8 cellular contexts compared by ENCODE assay signal in genomic region chr1:202349263-202349928, GRCh38. TPM values are rescaled to one million over a fixed set of nuclear protein-coding genes. Genes with fewer than 3 reads are reported as not detected.
DNase-seq lines count a peak whose midpoint lies in the region; ATAC-seq and TF ChIP-seq lines count a peak whose summit lies in the region.

No MANE protein-coding gene starts in this region.

- no peaks in the 10 kb centered on the region for H3K9me3 Mint-ChIP-seq in CD14-positive monocyte

- H3K4me1 Mint-ChIP-seq in CD14-positive monocyte = peaks cover 41% of the 10 kb centered on the region

- no peaks in the 10 kb centered on the region for H4K20me1 ChIP-seq in HCT116 (ENCODE audit: insufficient read depth)

- DNase-seq in CD14-positive monocyte (ENCODE audit: low spot score) = no peak
- DNase-seq in HCT116 (ENCODE audit: low read depth, low spot score) = no peak
- no peak for DNase-seq in Panc1 (ENCODE audit: low read depth, low spot score)
- DNase-seq in cerebellar cortex (ENCODE audit: low spot score) = peak; percentile 52
- peak; percentile 76 for DNase-seq in left kidney (ENCODE audit: low read depth, low spot score)
- no peak for DNase-seq in NCI-H226

- H3K79me2 ChIP-seq in HCT116 (ENCODE audit: insufficient read depth, low read length) = peaks cover 14% of the 10 kb centered on the region

- no peaks in the 10 kb centered on the region for H3K9me3 ChIP-seq in HCT116 (ENCODE audit: control insufficient read depth in 1 of 2, insufficient read depth in 1 of 2, low read depth in 1 of 2, low read length in 2 of 2)
- H3K9me3 ChIP-seq in Panc1 (ENCODE audit: control insufficient read depth, insufficient read depth, low read depth, low read length) = no peaks in the 10 kb centered on the region
- H3K9me3 ChIP-seq in stomach smooth muscle (ENCODE audit: control insufficient read depth in 2 of 2, low read length in 2 of 2) = no peaks in the 10 kb centered on the region

- H3K27me3 ChIP-seq in HCT116 (ENCODE audit: insufficient read depth, low read length) (no peaks in the 10 kb centered on the region), Panc1 (ENCODE audit: control insufficient read depth, insufficient read depth, low read length) (no peaks in the 10 kb centered on the region), stomach smooth muscle (ENCODE audit: control insufficient read depth in 1 of 2, insufficient read depth in 2 of 2, low read length in 2 of 2) (no peaks in the 10 kb centered on the region)

- TF ChIP-seq POLR2A in HCT116 (IDR thresholded peaks at IDR 0.05; ENCODE audit: borderline replicate concordance, extremely low read depth, insufficient read depth, insufficient read length) = no peak

- H3K4me3 ChIP-seq in HCT116 (replicated peaks in 1 of 2; ENCODE audit: low read depth in 1 of 2, low read length in 2 of 2) (peak overlapping the region; percentile 63 to 81), Panc1 (ENCODE audit: low read depth in 2 of 2, low read length in 2 of 2) (peak overlapping the region; percentile 83 to 92), stomach smooth muscle (ENCODE audit: low read length in 2 of 2) (peak overlapping the region; percentile 90 to 99)

- intact Hi-C loops in CD14-positive monocyte (cut with micrococcal nuclease) = loop anchor here in 1 of 2 donors (10.0 kb wide), 1 partner anchor 535 kb away; the partner anchor contains the start of gene RABIF
- intact Hi-C loops in HCT116 (cut with micrococcal nuclease) = loop anchor here (10.0 kb wide), 1 partner anchor 105 kb away; no protein-coding TSS in a partner anchor
- intact Hi-C loops in Panc1 (cut with micrococcal nuclease; ENCODE audit: unreplicated experiment) = no loop called here

- BruUV-seq in HCT116 (replicated peaks; lab: Mats Ljungman, UMichigan) = no TSS peak
- no TSS peak for BruUV-seq in Panc1 (replicated peaks; lab: Mats Ljungman, UMichigan)

- no peak overlapping the region for H2AFZ ChIP-seq in HCT116 (ENCODE audit: low read depth, low read length, poor library complexity, severe bottlenecking)

- peak overlapping the region; percentile 94 to 97 for H3K4me3 Mint-ChIP-seq in CD14-positive monocyte

- no peaks in the 10 kb centered on the region for H3K9me2 ChIP-seq in HCT116 (ENCODE audit: insufficient read depth)

- RAD21 ChIA-PET in HCT116 (lab: Charles Lee; ENCODE audit: low non-redundant PET in 1 of 2, low total read pairs in 2 of 2, uncharacterized antibody in 2 of 2, unreplicated experiment in 2 of 2) = no interaction called here

- H3K27ac Mint-ChIP-seq in CD14-positive monocyte = peak overlapping the region; percentile 60 to 97 (median 94)

- in situ Hi-C loops in Panc1 (cut with HindIII; ENCODE audit: low pct_unique_long_range_greater_than_20kb, low sequenced_read_pairs) = no loop called here

- H3K27ac ChIP-seq in HCT116 (ENCODE audit: low read depth, low read length) = no peak overlapping the region; the same call in 1 of the 2 replicates
- H3K27ac ChIP-seq in Panc1 (ENCODE audit: low read length) = peak overlapping the region; percentile 80
- H3K27ac ChIP-seq in stomach smooth muscle (ENCODE audit: low read length) = peak overlapping the region; percentile 76

- POLR2A ChIA-PET in HCT116 (lab: Charles Lee) = interaction anchor here (1.5 kb wide), 1 partner anchor 7 kb away, joined by 4 read pairs; the partner anchor contains the start of gene UBE2T
- POLR2A ChIA-PET in Panc1 (lab: Charles Lee) = interaction anchor here (0.6 kb wide), 1 partner anchor 134 kb away, joined by 14 read pairs; no protein-coding TSS in a partner anchor

- ATAC-seq in HCT116 (no peak; the same call in 1 of the 2 replicates), Panc1 (no peak), GM19397 (IDR thresholded peaks at IDR 0.05; ENCODE audit: unreplicated experiment) (no peak)

- H3K4me2 ChIP-seq in HCT116 (ENCODE audit: low read length) = peak overlapping the region; percentile 84

- CTCF ChIA-PET in HCT116 (lab: Charles Lee) = no interaction called here
- CTCF ChIA-PET in Panc1 (lab: Charles Lee) = no interaction called here

- peaks cover 0 to 4% of the 10 kb centered on the region in 2 donors for H3K36me3 Mint-ChIP-seq in CD14-positive monocyte

- peaks cover 0 to 3% (median 1%) of the 10 kb centered on the region in 3 donors for H3K27me3 Mint-ChIP-seq in CD14-positive monocyte (ENCODE audit: low read depth in 3 of 3)

- H3K4me1 ChIP-seq in HCT116 (ENCODE audit: control insufficient read depth in 1 of 2, insufficient read depth in 2 of 2, low read length in 2 of 2) = peaks cover 4 to 15% of the 10 kb centered on the region in 2 experiments
- peaks cover 9% of the 10 kb centered on the region; the same call in 1 of the 2 replicates for H3K4me1 ChIP-seq in Panc1 (ENCODE audit: control insufficient read depth, insufficient read depth, low read length)
- H3K4me1 ChIP-seq in stomach smooth muscle (ENCODE audit: control insufficient read depth, insufficient read depth, low read length) = peaks cover 4% of the 10 kb centered on the region

- TF ChIP-seq RAD21 in HCT116 (IDR thresholded peaks at IDR 0.05; ENCODE audit: low read depth) = no peak

- TF ChIP-seq CTCF in CD14-positive monocyte (IDR thresholded peaks at IDR 0.05) (no peak), HCT116 (IDR thresholded peaks at IDR 0.05 in 2 of 3, conservative IDR thresholded peaks at IDR 0.05 in 1 of 3; ENCODE audit: borderline replicate concordance in 1 of 3, insufficient read depth in 1 of 3, low read depth in 2 of 3, low read length in 2 of 3) (no peak), Panc1 (IDR thresholded peaks at IDR 0.05) (no peak)

- H3K9ac ChIP-seq in HCT116 (ENCODE audit: low read length) (peak overlapping the region; percentile 71), stomach smooth muscle (ENCODE audit: low read length in 2 of 2) (peak overlapping the region; percentile 65 to 91)

- H3K36me3 ChIP-seq in HCT116 (ENCODE audit: control insufficient read depth in 1 of 2, insufficient read depth in 2 of 2, low read length in 2 of 2) = no peaks in the 10 kb centered on the region
- no peaks in the 10 kb centered on the region for H3K36me3 ChIP-seq in Panc1 (ENCODE audit: control insufficient read depth, insufficient read depth, low read length)
- H3K36me3 ChIP-seq in stomach smooth muscle (ENCODE audit: control insufficient read depth in 2 of 2, insufficient read depth in 2 of 2, low read length in 2 of 2) = no peaks in the 10 kb centered on the region

TF ChIP-seq in HCT116, 20 proteins besides CTCF, POLR2A, EP300 and RAD21:
- TF ChIP-seq ZFX (IDR thresholded peaks at IDR 0.05) (no peak), YY1 (IDR thresholded peaks at IDR 0.05; ENCODE audit: extremely low read depth, insufficient replicate concordance, low read depth, low read length) (no peak), EZH2 (IDR thresholded peaks at IDR 0.05) (no peak), ZBTB33 (IDR thresholded peaks at IDR 0.05; ENCODE audit: extremely low read depth, insufficient replicate concordance, low read length) (no peak), EGR1 (IDR thresholded peaks at IDR 0.05; ENCODE audit: low read depth) (no peak), TCF7L2 (IDR thresholded peaks at IDR 0.05; ENCODE audit: borderline replicate concordance, extremely low read depth, insufficient read depth, insufficient read length) (no peak), ATF3 (IDR thresholded peaks at IDR 0.05) (no peak), SRF (IDR thresholded peaks at IDR 0.05; ENCODE audit: low read depth) (no peak), JUND (IDR thresholded peaks at IDR 0.05) (no peak), SIN3A (IDR thresholded peaks at IDR 0.05; ENCODE audit: low read depth) (no peak), EZH2phosphoT487 (IDR thresholded peaks at IDR 0.05; ENCODE audit: borderline replicate concordance) (no peak)

RNA-seq across cellular contexts. Expression of gene PPP1R12B, which starts 0.9 kb away (rescaled TPM):
- 1 to 10 TPM; 1.3 to 1.7 TPM for polyA plus RNA-seq in CD14-positive monocyte
- total RNA-seq in HCT116 (2021; ENCODE audit: unreplicated experiment) (14.3 TPM), Panc1 (2021; ENCODE audit: unreplicated experiment) (13.1 TPM)
- polyA plus RNA-seq in HCT116 (2012) = 1.9 and 2.8 TPM in 2 replicates
- 2.1 TPM for polyA plus RNA-seq in Panc1 (2012; ENCODE audit: insufficient read length)

RNA-seq across cellular contexts. Expression of gene UBE2T, which starts 7.7 kb away (rescaled TPM):
- polyA plus RNA-seq in CD14-positive monocyte = 1 to 10 TPM in 1 of 2 donors, under 1 TPM in 1; 0.38 to 1.3 TPM
- total RNA-seq in HCT116 (2021; ENCODE audit: unreplicated experiment) (79.8 TPM), Panc1 (2021; ENCODE audit: unreplicated experiment) (67.8 TPM)
- polyA plus RNA-seq in HCT116 (2012) = 72.9 and 108 TPM in 2 replicates
- polyA plus RNA-seq in Panc1 (2012; ENCODE audit: insufficient read length) = 36.8 TPM

Comparison
In these comparisons a context has a peak if more than half of its experiments do, and no peak if none do; other contexts are left out.
1. DNase-seq: peak in cerebellar cortex (single experiment) and left kidney (single experiment); none in CD14-positive monocyte (single experiment), HCT116 (single experiment), Panc1 (single experiment) and NCI-H226 (single experiment).
2. Peak in every context shown above with its lines, with median percentiles within 50 percentile points of each other: H3K4me3 ChIP-seq.